ENCODE assay signal across 11 cellular contexts in genomic region chr1:7810395-7810794, GRCh38. TPM values are rescaled to one million over a fixed set of nuclear protein-coding genes. Genes with fewer than 3 reads are reported as not detected.
DNase-seq lines count a peak whose midpoint lies in the region; ATAC-seq, FAIRE-seq and TF ChIP-seq lines count a peak whose summit lies in the region.
"Had no signal": no experiment of that assay in that cellular context is flagged by ENCODE, and none has a peak within 500 bp of the region (broad histone marks: within the 10 kb centered on the region; RNA-seq: fewer than 3 reads in every experiment).

No MANE protein-coding gene starts in this region.

- CTCF ChIA-PET in A549 (lab: Yijun Ruan, JAX): interaction anchor here (0.7 to 1.8 kb wide), 2 partner anchors 20 to 92 kb away, joined by 3 to 5 read pairs; no protein-coding TSS in a partner anchor

- H3K4me3 ChIP-seq in A549 (no peak overlapping the region), hepatocyte (no peak overlapping the region), right cardiac atrium (ENCODE audit: low read length) (no peak overlapping the region)
- H3K4me3 ChIP-seq: neural progenitor cell had no signal

- H3K4me2 ChIP-seq in A549 (no peak overlapping the region), hepatocyte (no peak overlapping the region)
- H3K4me2 ChIP-seq: neural progenitor cell had no signal

- H3K27ac ChIP-seq in A549 (no peak overlapping the region), hepatocyte (no peak overlapping the region), right cardiac atrium (ENCODE audit: low read length) (no peak overlapping the region)
- H3K27ac ChIP-seq: HL-60, neural progenitor cell had no signal

- DNase-seq in A549 (ENCODE audit: low read depth in 1 of 2, low spot score in 1 of 2) (peak in 1 of 2 experiments; percentile 5), GM04504 (ENCODE audit: low read depth) (peak; percentile 51), islet precursor cell (peak; percentile 63), hepatocyte (ENCODE audit: low spot score) (no peak), right cardiac atrium (no peak), GM20000 (ENCODE audit: low spot score) (no peak)
- DNase-seq in activated CD4-positive, CD25-positive, alpha-beta regulatory T cell treated with anti-CD3 and anti-CD28 coated beads, Interleukin-2, amount 50 U/mL, for 72 hours: peak; percentile 41

- intact Hi-C loops in right cardiac atrium (cut with DNase I): no loop called here

- no peak for TF ChIP-seq POLR2A in A549 (IDR thresholded peaks at IDR 0.05; ENCODE audit: low read length)

- no peak overlapping the region for H2AFZ ChIP-seq in hepatocyte
- H2AFZ ChIP-seq: neural progenitor cell had no signal

- no peaks in the 10 kb centered on the region for H3K79me2 ChIP-seq in hepatocyte

- no peak for TF ChIP-seq CTCF in A549 (IDR thresholded peaks at IDR 0.05)
- no peak for TF ChIP-seq CTCF in hepatocyte (IDR thresholded peaks at IDR 0.05; ENCODE audit: poor library complexity)
- TF ChIP-seq CTCF in GM20000 (IDR thresholded peaks at IDR 0.05; ENCODE audit: extremely low read depth, missing control alignments): no peak

- H3K36me3 ChIP-seq in hepatocyte (replicated peaks; ENCODE audit: insufficient read depth, low read depth): no peaks in the 10 kb centered on the region

- WGBS in A549 (ENCODE audit: missing lambda C conversion rate): 53% methylated on average over 7 of the region's 7 CpGs
- WGBS in hepatocyte (ENCODE audit: low lambda C conversion rate, missing lambda C conversion rate): 87% methylated on average over 7 of the region's 7 CpGs
- 90% methylated on average over 7 of the region's 7 CpGs for WGBS in right cardiac atrium

- H3K9me2 ChIP-seq in hepatocyte (replicated peaks; ENCODE audit: insufficient read depth): no peaks in the 10 kb centered on the region

- no peak for TF ChIP-seq RAD21 in A549 (conservative IDR thresholded peaks at IDR 0.05 in 1 of 2, IDR thresholded peaks at IDR 0.05 in 1 of 2)

- FAIRE-seq in A549 (lab: Jason Lieb, UNC): no peak

- POLR2A ChIA-PET in A549 (lab: Yijun Ruan, JAX): no interaction called here

- no peaks in the 10 kb centered on the region for H3K27me3 ChIP-seq in hepatocyte
- no peaks in the 10 kb centered on the region for H3K27me3 ChIP-seq in right cardiac atrium (ENCODE audit: control insufficient read depth, insufficient read depth)
- H3K27me3 ChIP-seq: neural progenitor cell had no signal

- H3K9me3 ChIP-seq in A549: peaks cover 22% of the 10 kb centered on the region
- H3K9me3 ChIP-seq in hepatocyte (ENCODE audit: low read depth): peaks cover 11% of the 10 kb centered on the region
- H3K9me3 ChIP-seq in right cardiac atrium (ENCODE audit: control insufficient read depth, low read length): no peaks in the 10 kb centered on the region

- TF ChIP-seq EP300 in A549 (IDR thresholded peaks at IDR 0.05): no peak

- H4K20me1 ChIP-seq in hepatocyte (ENCODE audit: insufficient read depth, poor library complexity, severe bottlenecking): no peaks in the 10 kb centered on the region

- ATAC-seq in A549 (peak in 1 of 2 experiments; percentile 34; a peak in 1 of 6 replicates), HG03139 (IDR thresholded peaks at IDR 0.05; ENCODE audit: unreplicated experiment) (no peak), right cardiac atrium (no peak)

- H3K4me1 ChIP-seq in A549 (no peaks in the 10 kb centered on the region), hepatocyte (ENCODE audit: insufficient read depth) (no peaks in the 10 kb centered on the region), right cardiac atrium (ENCODE audit: control insufficient read depth, insufficient read depth, low read length) (no peaks in the 10 kb centered on the region)
- H3K4me1 ChIP-seq: neural progenitor cell had no signal

TF ChIP-seq in A549, 52 proteins besides CTCF, POLR2A, EP300 and RAD21:
- TF ChIP-seq MAFK (IDR thresholded peaks at IDR 0.05; ENCODE audit: partially characterized antibody): peak; percentile 23
- no peak for TF ChIP-seq FOSL2 (IDR thresholded peaks at IDR 0.05)
- TF ChIP-seq FOSL2 (CRISPR knock-in tag; IDR thresholded peaks at IDR 0.05): peak; percentile 60
- no peak for TF ChIP-seq RCOR1 (IDR thresholded peaks at IDR 0.05; ENCODE audit: low read depth, low read length)

RNA-seq across cellular contexts. Expression of gene PER3, which starts 26.3 kb away (rescaled TPM):
- polyA plus RNA-seq in A549 (2011; rRNA removed): 3.7 and 3.9 TPM in 2 replicates
- 1.5 TPM in 2 replicates for polyA plus RNA-seq in A549 (2012; cell fraction: cytosol; rRNA removed)
- polyA plus RNA-seq in A549 (2012; cell fraction: nucleus; rRNA removed): 1.9 and 2.3 TPM in 2 replicates
- 1.3 to 1.9 TPM (median 1.6 TPM) in 3 replicates for polyA plus RNA-seq in A549 (2017; fragmentation: RNase III; extraction: RNeasy Plus Mini Kit Qiagen cat#74134 plus additional on column Dnase treatment)
- 3.6 and 5.0 TPM in 2 replicates for polyA minus RNA-seq in A549 (2011; rRNA and poly(A)+ RNA removed)
- total RNA-seq in hepatocyte: 1.9 and 2.4 TPM in 2 replicates
- polyA plus RNA-seq in hepatocyte: 2.0 and 2.7 TPM in 2 replicates
- total RNA-seq in right cardiac atrium: 10 to 100 TPM; 15.1 to 28.2 (median 24.6) TPM
- polyA plus RNA-seq in right cardiac atrium: 11.5 TPM

RNA-seq across cellular contexts. Expression of gene VAMP3, which starts 39.3 kb away (rescaled TPM):
- polyA plus RNA-seq in A549 (2011; rRNA removed) (79.3 and 85.7 TPM in 2 replicates), A549 (2017; fragmentation: RNase III; extraction: RNeasy Plus Mini Kit Qiagen cat#74134 plus additional on column Dnase treatment) (63.6 to 66.9 TPM (median 65.1 TPM) in 3 replicates), hepatocyte (69.5 and 82.5 TPM in 2 replicates), right cardiac atrium (61.3 TPM)
- polyA plus RNA-seq in A549 (2012; cell fraction: cytosol; rRNA removed): 36.7 and 43.1 TPM in 2 replicates
- 9.7 and 17.7 TPM in 2 replicates for polyA plus RNA-seq in A549 (2012; cell fraction: nucleus; rRNA removed)
- 29.8 and 32.9 TPM in 2 replicates for polyA minus RNA-seq in A549 (2011; rRNA and poly(A)+ RNA removed)
- total RNA-seq in hepatocyte (109 and 532 TPM in 2 replicates), right cardiac atrium (10 to 100 TPM; 76.6 to 90.4 (median 83.8) TPM)

RNA-seq across cellular contexts. Expression of gene UTS2, which starts 42.5 kb away (rescaled TPM):
- not detected in 2 replicates for polyA plus RNA-seq in A549 (2011; rRNA removed)
- polyA plus RNA-seq in A549 (2012; cell fraction: cytosol; rRNA removed): not detected in 2 replicates
- not detected in 2 replicates for polyA plus RNA-seq in A549 (2012; cell fraction: nucleus; rRNA removed)
- polyA plus RNA-seq in A549 (2017; fragmentation: RNase III; extraction: RNeasy Plus Mini Kit Qiagen cat#74134 plus additional on column Dnase treatment): not detected in 3 replicates
- not detected in 2 replicates for polyA minus RNA-seq in A549 (2011; rRNA and poly(A)+ RNA removed)
- 0.16 TPM in 1 of 2 replicates, not detected in the other for total RNA-seq in hepatocyte
- 0.29 TPM in 1 of 2 replicates, not detected in the other for polyA plus RNA-seq in hepatocyte
- total RNA-seq in right cardiac atrium: not detected
- polyA plus RNA-seq in right cardiac atrium: 0.05 TPM
- total RNA-seq: activated T-helper 1 cell treated with anti-CD3 and anti-CD28 coated beads, Interleukin-12 subunit alpha, Interleukin-12 subunit beta, Interleukin-2, Interleukin-4 antibody, amounts not matched to agents 30 ng/mL and 10 ng/mL and 1 ng/mL, durations not matched to agents 14 hours and 24 hours and 36 hours had no signal

Comparison
In these comparisons a context has a peak if more than half of its experiments do, and no peak if none do; other contexts are left out.
1. DNase-seq: peak in GM04504 (single experiment), activated CD4-positive, CD25-positive, alpha-beta regulatory T cell treated with anti-CD3 and anti-CD28 coated beads, Interleukin-2, amount 50 U/mL, for 72 hours (single experiment) and islet precursor cell (single experiment); none in hepatocyte (single experiment), right cardiac atrium (0 of 3) and GM20000 (single experiment).